ENCODE assay signal across 14 cellular contexts in the genomic region with DNA sequence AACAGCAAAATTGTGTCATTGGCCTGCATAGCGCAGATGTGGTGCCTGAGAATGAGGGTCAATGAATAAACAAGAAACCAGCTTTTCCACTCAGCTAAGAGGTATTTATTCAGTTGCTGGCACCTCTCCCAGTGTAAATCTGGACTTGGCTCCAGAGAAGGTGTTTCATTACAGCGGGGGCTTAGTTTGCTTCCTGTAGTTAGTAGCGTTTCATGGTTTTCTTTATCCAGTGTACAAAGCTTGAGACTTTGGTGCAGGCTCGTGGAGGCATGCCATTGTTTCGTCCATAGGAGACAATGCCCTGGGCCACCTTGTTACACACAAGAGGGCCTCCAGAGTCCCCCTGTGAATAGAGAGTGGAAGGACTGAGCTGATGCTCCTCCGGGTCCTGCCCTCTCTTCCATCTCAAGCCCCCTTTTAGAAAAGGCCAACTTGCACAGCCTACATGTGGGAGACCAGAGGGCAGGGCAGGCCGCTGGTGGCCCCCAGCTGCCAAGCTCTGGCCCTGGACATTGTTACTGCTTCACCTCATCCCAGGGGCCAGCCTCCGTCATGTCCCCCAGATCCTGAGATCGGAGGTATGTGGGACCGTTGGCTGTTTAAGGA. TPM values are rescaled to one million over a fixed set of nuclear protein-coding genes. Genes with fewer than 3 reads are reported as not detected.
DNase-seq lines count a peak whose midpoint lies in the region; ATAC-seq and TF ChIP-seq lines count a peak whose summit lies in the region.
"Had no signal": no experiment of that assay in that cellular context is flagged by ENCODE, and none has a peak within 500 bp of the region (broad histone marks: within the 10 kb centered on the region; RNA-seq: fewer than 3 reads in every experiment).

No MANE protein-coding gene starts in this region.

- H2AFZ ChIP-seq in GM23248, result no peak overlapping the region

- H3K9me3 ChIP-seq in GM23248 (ENCODE audit: low read depth), result no peaks in the 10 kb centered on the region
- no peaks in the 10 kb centered on the region for H3K9me3 ChIP-seq in CD8-positive, alpha-beta T cell (ENCODE audit: low read length)

- H3K4me1 Mint-ChIP-seq in MCF 10A (ENCODE audit: insufficient read depth, unreplicated experiment), result no peaks in the 10 kb centered on the region
- peaks cover 68 to 72% of the 10 kb centered on the region in 2 donors for H3K4me1 Mint-ChIP-seq in natural killer cell treated with Interleukin-12 subunit alpha and Interleukin-12 subunit beta and Interleukin-15 and Interleukin-18, amount 100 ng/mL, for 72 hours (ENCODE audit: low read depth in 2 of 2)
- H3K4me1 Mint-ChIP-seq in CD8-positive, alpha-beta T cell (ENCODE audit: low read depth), result peaks cover 7% of the 10 kb centered on the region

- H3K36me3 ChIP-seq in GM23248 (ENCODE audit: low read depth), result no peaks in the 10 kb centered on the region
- H3K36me3 ChIP-seq in CD8-positive, alpha-beta T cell (ENCODE audit: insufficient read depth, low read length), result no peaks in the 10 kb centered on the region

- H4K20me1 ChIP-seq in GM23248 (ENCODE audit: insufficient read depth), result no peaks in the 10 kb centered on the region

- no peak overlapping the region for H3K27ac ChIP-seq in GM23248
- H3K27ac ChIP-seq in CD8-positive, alpha-beta T cell (ENCODE audit: low read depth, low read length), result no peak overlapping the region
- H3K27ac ChIP-seq: KMS-11 had no signal

- no peak for TF ChIP-seq CTCF in MCF 10A (IDR thresholded peaks at IDR 0.05; ENCODE audit: unreplicated experiment)
- TF ChIP-seq CTCF in CD8-positive, alpha-beta T cell (IDR thresholded peaks at IDR 0.05), result no peak

- H3K27me3 ChIP-seq in GM23248 (replicated peaks; ENCODE audit: insufficient read depth), result no peaks in the 10 kb centered on the region
- H3K27me3 ChIP-seq in CD8-positive, alpha-beta T cell (ENCODE audit: insufficient read depth, low read length), result no peaks in the 10 kb centered on the region

- DNase-seq in GM23248 (peak; percentile 66), NCI-H2196 (lab: John Stamatoyannopoulos, UW; ENCODE audit: unreplicated experiment) (peak; percentile 15), MCF 10A (ENCODE audit: unreplicated experiment) (peak; percentile 26), NCI-H1694 (lab: John Stamatoyannopoulos, UW) (no peak)
- no peak for DNase-seq in natural killer cell treated with Interleukin-12 subunit alpha and Interleukin-12 subunit beta and Interleukin-15 and Interleukin-18, amount 100 ng/mL, for 72 hours (ENCODE audit: low spot score)
- no peak for DNase-seq in CD8-positive, alpha-beta T cell
- DNase-seq: naive thymus-derived CD4-positive, alpha-beta T cell; stimulated activated CD4-positive, alpha-beta T cell treated with anti-CD3 and anti-CD28 coated beads, Interleukin-1b, Interleukin-23, amount 100 ng/mL, for 48 hours had no signal

- POLR2A ChIA-PET in MCF 10A (lab: Yijun Ruan, JAX), result no interaction called here
- POLR2A ChIA-PET in CD8-positive, alpha-beta T cell (lab: Charles Lee), result no interaction called here

- H3K4me3 Mint-ChIP-seq in MCF 10A (ENCODE audit: unreplicated experiment), result no peak overlapping the region
- peak overlapping the region; percentile 98 for H3K4me3 Mint-ChIP-seq in natural killer cell treated with Interleukin-12 subunit alpha and Interleukin-12 subunit beta and Interleukin-15 and Interleukin-18, amount 100 ng/mL, for 72 hours
- H3K4me3 Mint-ChIP-seq in CD8-positive, alpha-beta T cell, result no peak overlapping the region

- BruUV-seq in MCF 10A (replicated peaks; lab: Mats Ljungman, UMichigan), result no TSS peak

- no peak for ATAC-seq in natural killer cell treated with Interleukin-12 subunit alpha and Interleukin-12 subunit beta and Interleukin-15 and Interleukin-18, amount 100 ng/mL, for 72 hours
- ATAC-seq in GM18867 (IDR thresholded peaks at IDR 0.05; ENCODE audit: unreplicated experiment), result no peak
- no peak for ATAC-seq in CD8-positive, alpha-beta T cell
- no peak for ATAC-seq in GM21529 (IDR thresholded peaks at IDR 0.05; ENCODE audit: unreplicated experiment)
- ATAC-seq: Panc1 had no signal

- H3K9me2 ChIP-seq in GM23248 (ENCODE audit: insufficient read depth), result no peaks in the 10 kb centered on the region

- H3K79me2 ChIP-seq in GM23248 (ENCODE audit: insufficient read depth), result no peaks in the 10 kb centered on the region

- H3K4me2 ChIP-seq in GM23248 (ENCODE audit: unreplicated experiment), result no peak overlapping the region
- H3K4me2 ChIP-seq: KMS-11 had no signal

- no peak overlapping the region for H3K4me3 ChIP-seq in GM23248
- H3K4me3 ChIP-seq in CD8-positive, alpha-beta T cell (ENCODE audit: low read depth, low read length), result no peak overlapping the region

- H3F3A ChIP-seq in GM23248 (ENCODE audit: insufficient read depth), result no peaks in the 10 kb centered on the region

- H3K36me3 Mint-ChIP-seq in MCF 10A (ENCODE audit: insufficient read depth, unreplicated experiment), result no peaks in the 10 kb centered on the region
- H3K36me3 Mint-ChIP-seq in natural killer cell treated with Interleukin-12 subunit alpha and Interleukin-12 subunit beta and Interleukin-15 and Interleukin-18, amount 100 ng/mL, for 72 hours, result peaks cover 32% of the 10 kb centered on the region
- no peaks in the 10 kb centered on the region for H3K36me3 Mint-ChIP-seq in CD8-positive, alpha-beta T cell

- CTCF ChIA-PET in MCF 10A (lab: Yijun Ruan, JAX), result interaction anchor here (0.6 kb wide), 1 partner anchor 60 kb away, joined by 3 read pairs; no protein-coding TSS in a partner anchor
- CTCF ChIA-PET in CD8-positive, alpha-beta T cell (lab: Charles Lee), result interaction anchor here (1.5 kb wide), 1 partner anchor 26 kb away, joined by 4 read pairs; no protein-coding TSS in a partner anchor

- H3K4me1 ChIP-seq in GM23248 (ENCODE audit: insufficient read depth), result no peaks in the 10 kb centered on the region
- no peaks in the 10 kb centered on the region for H3K4me1 ChIP-seq in CD8-positive, alpha-beta T cell (ENCODE audit: insufficient read depth, low read length)

- 23 to 26% methylated on average over 10 of the region's 10 CpGs for WGBS in GM23248 (ENCODE audit: low coverage in 1 of 2, low lambda C conversion rate in 2 of 2, missing lambda C conversion rate in 2 of 2), 2 experiments

- no peak overlapping the region for H3K9ac ChIP-seq in GM23248
- H3K9ac ChIP-seq: KMS-11 had no signal

- intact Hi-C loops in MCF 10A (cut with micrococcal nuclease), result no loop called here
- intact Hi-C loops in CD8-positive, alpha-beta T cell (cut with DNase I, micrococcal nuclease), result no loop called here

- no peaks in the 10 kb centered on the region for H3K9me3 Mint-ChIP-seq in MCF 10A (ENCODE audit: unreplicated experiment)
- H3K9me3 Mint-ChIP-seq in natural killer cell treated with Interleukin-12 subunit alpha and Interleukin-12 subunit beta and Interleukin-15 and Interleukin-18, amount 100 ng/mL, for 72 hours, result no peaks in the 10 kb centered on the region
- no peaks in the 10 kb centered on the region for H3K9me3 Mint-ChIP-seq in CD8-positive, alpha-beta T cell

- H3K27ac Mint-ChIP-seq in MCF 10A (ENCODE audit: low read depth, unreplicated experiment), result no peak overlapping the region
- peak overlapping the region; percentile 99 to 100 for H3K27ac Mint-ChIP-seq in natural killer cell treated with Interleukin-12 subunit alpha and Interleukin-12 subunit beta and Interleukin-15 and Interleukin-18, amount 100 ng/mL, for 72 hours
- H3K27ac Mint-ChIP-seq in CD8-positive, alpha-beta T cell, result no peak overlapping the region

- in situ Hi-C loops in GM23248 (cut with MboI), result no loop called here

- H3K27me3 Mint-ChIP-seq in MCF 10A (ENCODE audit: insufficient read depth, unreplicated experiment), result no peaks in the 10 kb centered on the region
- no peaks in the 10 kb centered on the region for H3K27me3 Mint-ChIP-seq in natural killer cell treated with Interleukin-12 subunit alpha and Interleukin-12 subunit beta and Interleukin-15 and Interleukin-18, amount 100 ng/mL, for 72 hours
- no peaks in the 10 kb centered on the region for H3K27me3 Mint-ChIP-seq in CD8-positive, alpha-beta T cell (ENCODE audit: low read depth)

RNA-seq across cellular contexts. Expression of gene GZMB, which starts 3.0 kb away (rescaled TPM):
- total RNA-seq in GM23248 (2014; rRNA removed; shearing (Covaris generic)), result not detected in 2 replicates
- not detected in 2 replicates for polyA plus RNA-seq in GM23248 (2016; fragmentation: Nextera tagmentation; extraction: Ambion mirVana)
- not detected in 2 replicates for total RNA-seq in MCF 10A (2022)
- 1,000 to 10,000 TPM; 1,173 to 2,090 TPM for total RNA-seq in natural killer cell treated with Interleukin-12 subunit alpha and Interleukin-12 subunit beta and Interleukin-15 and Interleukin-18, amount 100 ng/mL, for 72 hours
- total RNA-seq in CD8-positive, alpha-beta T cell, result 1 to 10 TPM; 5.4 to 5.8 TPM
- total RNA-seq: astrocyte, temporal lobe had no signal

RNA-seq across cellular contexts. Expression of gene GZMH, which starts 21.5 kb away (rescaled TPM):
- not detected in 2 replicates for total RNA-seq in GM23248 (2014; rRNA removed; shearing (Covaris generic))
- polyA plus RNA-seq in GM23248 (2016; fragmentation: Nextera tagmentation; extraction: Ambion mirVana), result not detected in 2 replicates
- not detected in 2 replicates for total RNA-seq in MCF 10A (2022)
- total RNA-seq in natural killer cell treated with Interleukin-12 subunit alpha and Interleukin-12 subunit beta and Interleukin-15 and Interleukin-18, amount 100 ng/mL, for 72 hours, result 10 to 100 TPM; 20.8 to 37.3 TPM
- total RNA-seq in CD8-positive, alpha-beta T cell, result 10 to 100 TPM; 14.6 to 15.9 TPM
- total RNA-seq: astrocyte, temporal lobe had no signal

RNA-seq across cellular contexts. Expression of gene CTSG, which starts 54.9 kb away (rescaled TPM):
- not detected in 2 replicates for total RNA-seq in GM23248 (2014; rRNA removed; shearing (Covaris generic))
- polyA plus RNA-seq in GM23248 (2016; fragmentation: Nextera tagmentation; extraction: Ambion mirVana), result not detected in 2 replicates
- total RNA-seq in MCF 10A (2022), result not detected in 2 replicates
- not detected for total RNA-seq in natural killer cell treated with Interleukin-12 subunit alpha and Interleukin-12 subunit beta and Interleukin-15 and Interleukin-18, amount 100 ng/mL, for 72 hours
- not detected for total RNA-seq in CD8-positive, alpha-beta T cell
- total RNA-seq: astrocyte had no signal
- polyA plus RNA-seq: naive thymus-derived CD4-positive, alpha-beta T cell had no signal

Comparison
In these comparisons a context has a peak if more than half of its experiments do, and no peak if none do; other contexts are left out.
1. DNase-seq: peak in GM23248 (single experiment), NCI-H2196 (single experiment) and MCF 10A (single experiment); none in natural killer cell treated with Interleukin-12 subunit alpha and Interleukin-12 subunit beta and Interleukin-15 and Interleukin-18, amount 100 ng/mL, for 72 hours (single experiment), NCI-H1694 (single experiment) and CD8-positive, alpha-beta T cell (0 of 7).
2. H3K27ac Mint-ChIP-seq: peak in natural killer cell treated with Interleukin-12 subunit alpha and Interleukin-12 subunit beta and Interleukin-15 and Interleukin-18, amount 100 ng/mL, for 72 hours (2 of 2); none in MCF 10A (single experiment) and CD8-positive, alpha-beta T cell (single experiment).
3. RNA of gene GZMB, which starts 3.0 kb away (total RNA-seq): 1,173 to 2,090 TPM in natural killer cell treated with Interleukin-12 subunit alpha and Interleukin-12 subunit beta and Interleukin-15 and Interleukin-18, amount 100 ng/mL, for 72 hours; 5.4 to 5.8 TPM in CD8-positive, alpha-beta T cell, not detected in GM23248 and not detected in MCF 10A; every median in the first group is over 100 times any median in the second.
4. RNA of gene GZMH, which starts 21.5 kb away (total RNA-seq): 20.8 to 37.3 TPM in natural killer cell treated with Interleukin-12 subunit alpha and Interleukin-12 subunit beta and Interleukin-15 and Interleukin-18, amount 100 ng/mL, for 72 hours and 14.6 to 15.9 TPM in CD8-positive, alpha-beta T cell; not detected in GM23248 and not detected in MCF 10A; every median in the first group is over 10 times any median in the second.